In genomic region chr12:70154087-70154486, GRCh38 we compare ENCODE assay signal across 19 cellular contexts.
"Had no signal": no experiment of that assay in that cellular context is flagged by ENCODE, and none has a peak within 500 bp of the region (broad histone marks: within the 10 kb centered on the region; RNA-seq: fewer than 3 reads in every experiment).

No MANE protein-coding gene starts in this region.

- H3K27me3 Mint-ChIP-seq: activated naive CD8-positive, alpha-beta T cell treated with anti-CD3 and anti-CD28 coated beads, Interleukin-2, amount 10 ng/mL, durations not matched to agents 7 days and 5 days; type B pancreatic cell had no signal

- H3K4me3 Mint-ChIP-seq: activated CD4-positive, alpha-beta T cell treated with anti-CD3 and anti-CD28 coated beads, Interleukin-2, amount 10 ng/mL, durations not matched to agents 7 days and 5 days; activated naive CD8-positive, alpha-beta T cell treated with anti-CD3 and anti-CD28 coated beads, Interleukin-2, amount 10 ng/mL, durations not matched to agents 7 days and 5 days; brain; nephron; T-helper 17 cell; type B pancreatic cell had no signal

- H3K27ac Mint-ChIP-seq: activated CD4-positive, alpha-beta T cell treated with anti-CD3 and anti-CD28 coated beads, Interleukin-2, amount 10 ng/mL, durations not matched to agents 7 days and 5 days; activated naive CD8-positive, alpha-beta T cell treated with anti-CD3 and anti-CD28 coated beads, Interleukin-2, amount 10 ng/mL, durations not matched to agents 7 days and 5 days; brain; nephron; T-helper 17 cell; type B pancreatic cell had no signal

- DNase-seq: activated CD4-positive, alpha-beta T cell treated with anti-CD3 and anti-CD28 coated beads, Interleukin-2, amount 10 ng/mL, durations not matched to agents 7 days and 5 days; activated CD4-positive, CD25-positive, alpha-beta regulatory T cell; activated CD8-positive, alpha-beta memory T cell treated with anti-CD3 and anti-CD28 coated beads, Interleukin-2, amount 50 U/mL, for 48 hours; activated naive CD4-positive, alpha-beta T cell; activated naive CD8-positive, alpha-beta T cell treated with anti-CD3 and anti-CD28 coated beads, Interleukin-2, amount 10 ng/mL, durations not matched to agents 7 days and 5 days; cortex of kidney; effector CD8-positive, alpha-beta T cell; kidney; mesendoderm; occipital lobe; right cardiac atrium; small intestine; stimulated activated CD4-positive, alpha-beta T cell treated with anti-CD3 and anti-CD28 coated beads, Interleukin-4, amount 100 ng/mL, for 4 hours; stimulated activated CD8-positive, alpha-beta memory T cell treated with anti-CD3 and anti-CD28 coated beads, Interleukin-4, amount 100 ng/mL, for 48 hours; stimulated activated naive CD4-positive, alpha-beta T cell treated with Interleukin-2 at 50 U/mL for 16 hours; T-helper 17 cell had no signal

- H3K4me1 Mint-ChIP-seq: activated CD4-positive, alpha-beta T cell treated with anti-CD3 and anti-CD28 coated beads, Interleukin-2, amount 10 ng/mL, durations not matched to agents 7 days and 5 days; activated naive CD8-positive, alpha-beta T cell treated with anti-CD3 and anti-CD28 coated beads, Interleukin-2, amount 10 ng/mL, durations not matched to agents 7 days and 5 days; brain; nephron; T-helper 17 cell had no signal

- H3K36me3 Mint-ChIP-seq: activated naive CD8-positive, alpha-beta T cell treated with anti-CD3 and anti-CD28 coated beads, Interleukin-2, amount 10 ng/mL, durations not matched to agents 7 days and 5 days; brain; type B pancreatic cell had no signal

- ATAC-seq: right cardiac atrium, T-helper 17 cell had no signal
